ENCODE assay signal across 10 cellular contexts in genomic region chr3:171788546-171789351, GRCh38. TPM values are rescaled to one million over a fixed set of nuclear protein-coding genes. Genes with fewer than 3 reads are reported as not detected.
DNase-seq lines count a peak whose midpoint lies in the region; ATAC-seq and TF ChIP-seq lines count a peak whose summit lies in the region.
"Had no signal": no experiment of that assay in that cellular context is flagged by ENCODE, and none has a peak within 500 bp of the region (broad histone marks: within the 10 kb centered on the region; RNA-seq: fewer than 3 reads in every experiment).

No MANE protein-coding gene starts in this region.

- ATAC-seq in GM21717 (IDR thresholded peaks at IDR 0.05; ENCODE audit: unreplicated experiment) (no peak), GM21526 (IDR thresholded peaks at IDR 0.05; ENCODE audit: low FRiP score, unreplicated experiment) (no peak)

- H3K4me3 ChIP-seq in endodermal cell (ENCODE audit: low read length) (no peak overlapping the region), Peyer's patch (no peak overlapping the region)
- no peak overlapping the region for H3K4me3 ChIP-seq in CD8-positive, alpha-beta memory T cell (ENCODE audit: low read length)

- TF ChIP-seq POLR2A in Peyer's patch (IDR thresholded peaks at IDR 0.05): no peak

- H3K27ac Mint-ChIP-seq in endodermal cell: no peak overlapping the region
- peak overlapping the region in 2 of 8 donors; percentile 12 to 22 for H3K27ac Mint-ChIP-seq in CD8-positive, alpha-beta memory T cell

- H3K4me3 Mint-ChIP-seq in endodermal cell: no peak overlapping the region
- H3K4me3 Mint-ChIP-seq in CD8-positive, alpha-beta memory T cell: no peak overlapping the region

- H3K27ac ChIP-seq in endodermal cell (ENCODE audit: low read depth, low read length): no peak overlapping the region
- no peak overlapping the region for H3K27ac ChIP-seq in CD8-positive, alpha-beta memory T cell (ENCODE audit: low read depth, low read length)
- peak overlapping the region in 1 of 4 donors; percentile 6 for H3K27ac ChIP-seq in Peyer's patch

- TF ChIP-seq CTCF in GM10266 (IDR thresholded peaks at IDR 0.05; ENCODE audit: control insufficient read depth, insufficient read depth, low read depth, missing control alignments) (peak; percentile 11), endodermal cell (conservative IDR thresholded peaks at IDR 0.05) (peak; percentile 41), Peyer's patch (IDR thresholded peaks at IDR 0.05) (no peak)

- H3K4me1 ChIP-seq in endodermal cell (ENCODE audit: control insufficient read depth, insufficient read depth, low read length): peaks cover 13% of the 10 kb centered on the region
- H3K4me1 ChIP-seq in CD8-positive, alpha-beta memory T cell (ENCODE audit: insufficient read depth, low read length): no peaks in the 10 kb centered on the region
- H3K4me1 ChIP-seq in Peyer's patch: peaks cover 0 to 10% (median 0%) of the 10 kb centered on the region in 4 donors

- no peaks in the 10 kb centered on the region for H3K9me3 Mint-ChIP-seq in endodermal cell
- H3K9me3 Mint-ChIP-seq in CD8-positive, alpha-beta memory T cell: no peaks in the 10 kb centered on the region

- peaks cover 7% of the 10 kb centered on the region for H3K27me3 Mint-ChIP-seq in endodermal cell (ENCODE audit: insufficient read depth)
- peaks cover 6 to 17% of the 10 kb centered on the region in 2 donors for H3K27me3 Mint-ChIP-seq in CD8-positive, alpha-beta memory T cell

- DNase-seq in GM10266 (ENCODE audit: extremely low spot score) (no peak), NCI-H526 treated with DMSO at 0.1 percent for 48 hours (lab: John Stamatoyannopoulos, UW) (peak; percentile 98), endodermal cell (no peak), non-pigmented ciliary epithelial cell (ENCODE audit: low read depth) (peak; percentile 90), Peyer's patch (no peak)
- no peak for DNase-seq in CD8-positive, alpha-beta memory T cell
- DNase-seq: activated CD8-positive, alpha-beta memory T cell treated with anti-CD3 and anti-CD28 coated beads for 24 hours; stimulated activated CD4-positive, alpha-beta T cell treated with anti-CD3 and anti-CD28 coated beads, Interleukin-4, amount 100 ng/mL, for 4 hours had no signal

- POLR2A ChIA-PET in CD8-positive, alpha-beta memory T cell (lab: Charles Lee): no interaction called here

- H3K36me3 ChIP-seq in endodermal cell (ENCODE audit: control insufficient read depth, insufficient read depth, low read length): no peaks in the 10 kb centered on the region
- H3K36me3 ChIP-seq in CD8-positive, alpha-beta memory T cell (ENCODE audit: insufficient read depth, low read length): no peaks in the 10 kb centered on the region
- H3K36me3 ChIP-seq in Peyer's patch: no peaks in the 10 kb centered on the region

- H3K4me1 Mint-ChIP-seq in endodermal cell: peaks cover 15% of the 10 kb centered on the region
- peaks cover 0 to 3% (median 0%) of the 10 kb centered on the region in 3 donors for H3K4me1 Mint-ChIP-seq in CD8-positive, alpha-beta memory T cell

- 88 to 92% methylated on average over 4 to 5 of the region's 6 CpGs for WGBS in endodermal cell (ENCODE audit: insufficient coverage in 1 of 2, insufficient read length in 1 of 2), 2 experiments

- H3K36me3 Mint-ChIP-seq in endodermal cell (ENCODE audit: low read depth): no peaks in the 10 kb centered on the region
- peaks cover 0 to 6% (median 3%) of the 10 kb centered on the region in 3 donors for H3K36me3 Mint-ChIP-seq in CD8-positive, alpha-beta memory T cell

- no peaks in the 10 kb centered on the region for H3K9me3 ChIP-seq in endodermal cell (ENCODE audit: control insufficient read depth, low read length)
- H3K9me3 ChIP-seq in CD8-positive, alpha-beta memory T cell (ENCODE audit: low read length): no peaks in the 10 kb centered on the region
- no peaks in the 10 kb centered on the region for H3K9me3 ChIP-seq in Peyer's patch

- CTCF ChIA-PET in CD8-positive, alpha-beta memory T cell (lab: Charles Lee): no interaction called here

- no peaks in the 10 kb centered on the region for H3K27me3 ChIP-seq in endodermal cell (ENCODE audit: control insufficient read depth, insufficient read depth, low read length, poor library complexity, severe bottlenecking)
- no peaks in the 10 kb centered on the region for H3K27me3 ChIP-seq in CD8-positive, alpha-beta memory T cell (ENCODE audit: insufficient read depth, low read length, poor library complexity, severe bottlenecking)
- no peaks in the 10 kb centered on the region for H3K27me3 ChIP-seq in Peyer's patch

- no peak overlapping the region for H3K9ac ChIP-seq in endodermal cell (ENCODE audit: extremely low read depth, low read length, poor library complexity, severe bottlenecking)

RNA-seq across cellular contexts. Expression of gene PLD1, which starts 21.5 kb away (rescaled TPM):
- total RNA-seq in endodermal cell (10 to 100 TPM in 1 of 2 donors, 1 to 10 TPM in 1; 9.5 to 15.9 TPM), Peyer's patch (100 to 1,000 TPM; 120 to 218 (median 187) TPM)
- polyA plus RNA-seq in endodermal cell (2013, experiment 1 of 2): 3.0 TPM
- polyA plus RNA-seq in endodermal cell (2013, experiment 2 of 2): 3.1 TPM
- total RNA-seq in CD8-positive, alpha-beta memory T cell: 1 to 10 TPM in 1 of 2 experiments, under 1 TPM in 1; 0.59 to 1.3 TPM
- 14.5 TPM for polyA plus RNA-seq in CD8-positive, alpha-beta memory T cell

RNA-seq across cellular contexts. Expression of gene TMEM212, which starts 54.4 kb away (rescaled TPM):
- total RNA-seq in endodermal cell: not detected
- not detected for polyA plus RNA-seq in endodermal cell (2013, experiment 1 of 2)
- polyA plus RNA-seq in endodermal cell (2013, experiment 2 of 2): not detected
- total RNA-seq in CD8-positive, alpha-beta memory T cell: not detected
- not detected for polyA plus RNA-seq in CD8-positive, alpha-beta memory T cell
- not detected for total RNA-seq in Peyer's patch

Comparison
In these comparisons a context has a peak if more than half of its experiments do, and no peak if none do; other contexts are left out.
1. DNase-seq: peak in NCI-H526 treated with DMSO at 0.1 percent for 48 hours (single experiment) and non-pigmented ciliary epithelial cell (single experiment); none in GM10266 (single experiment), endodermal cell (single experiment), CD8-positive, alpha-beta memory T cell (0 of 5) and Peyer's patch (0 of 3).
2. CTCF ChIP-seq: peak in GM10266 (single experiment) and endodermal cell (single experiment); none in Peyer's patch (0 of 6).
3. RNA of gene PLD1, which starts 21.5 kb away (total RNA-seq): 120 to 218 TPM in Peyer's patch; 9.5 to 15.9 TPM in endodermal cell and 0.59 to 1.3 TPM in CD8-positive, alpha-beta memory T cell; every median in the first group is over 4 times any median in the second.